1 cellular context compared by ENCODE assay signal in genomic region chr4:140556372-140557085, GRCh38.
TF ChIP-seq lines count a peak whose summit lies in the region.

No MANE protein-coding gene starts in this region.

TF ChIP-seq in SK-N-SH, 30 proteins besides CTCF, POLR2A, EP300 and RAD21 (continued from another document):
- TF ChIP-seq, protein P1, sequence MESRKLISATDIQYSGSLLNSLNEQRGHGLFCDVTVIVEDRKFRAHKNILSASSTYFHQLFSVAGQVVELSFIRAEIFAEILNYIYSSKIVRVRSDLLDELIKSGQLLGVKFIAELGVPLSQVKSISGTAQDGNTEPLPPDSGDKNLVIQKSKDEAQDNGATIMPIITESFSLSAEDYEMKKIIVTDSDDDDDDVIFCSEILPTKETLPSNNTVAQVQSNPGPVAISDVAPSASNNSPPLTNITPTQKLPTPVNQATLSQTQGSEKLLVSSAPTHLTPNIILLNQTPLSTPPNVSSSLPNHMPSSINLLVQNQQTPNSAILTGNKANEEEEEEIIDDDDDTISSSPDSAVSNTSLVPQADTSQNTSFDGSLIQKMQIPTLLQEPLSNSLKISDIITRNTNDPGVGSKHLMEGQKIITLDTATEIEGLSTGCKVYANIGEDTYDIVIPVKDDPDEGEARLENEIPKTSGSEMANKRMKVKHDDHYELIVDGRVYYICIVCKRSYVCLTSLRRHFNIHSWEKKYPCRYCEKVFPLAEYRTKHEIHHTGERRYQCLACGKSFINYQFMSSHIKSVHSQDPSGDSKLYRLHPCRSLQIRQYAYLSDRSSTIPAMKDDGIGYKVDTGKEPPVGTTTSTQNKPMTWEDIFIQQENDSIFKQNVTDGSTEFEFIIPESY (IDR thresholded peaks at IDR 0.05; ENCODE audit: borderline replicate concordance, low read depth) = no peak
- TF ChIP-seq POLR2AphosphoS5 (IDR thresholded peaks at IDR 0.05; ENCODE audit: low read depth, low read length) = no peak
- no peak for TF ChIP-seq FOXM1 (IDR thresholded peaks at IDR 0.05; ENCODE audit: low read depth)
- no peak for TF ChIP-seq GATA2 (CRISPR knock-in tag; IDR thresholded peaks at IDR 0.05)
- no peak for TF ChIP-seq ELF1 (IDR thresholded peaks at IDR 0.05)
- TF ChIP-seq FOXJ3 (CRISPR knock-in tag; IDR thresholded peaks at IDR 0.05) = no peak
- TF ChIP-seq, protein P2, sequence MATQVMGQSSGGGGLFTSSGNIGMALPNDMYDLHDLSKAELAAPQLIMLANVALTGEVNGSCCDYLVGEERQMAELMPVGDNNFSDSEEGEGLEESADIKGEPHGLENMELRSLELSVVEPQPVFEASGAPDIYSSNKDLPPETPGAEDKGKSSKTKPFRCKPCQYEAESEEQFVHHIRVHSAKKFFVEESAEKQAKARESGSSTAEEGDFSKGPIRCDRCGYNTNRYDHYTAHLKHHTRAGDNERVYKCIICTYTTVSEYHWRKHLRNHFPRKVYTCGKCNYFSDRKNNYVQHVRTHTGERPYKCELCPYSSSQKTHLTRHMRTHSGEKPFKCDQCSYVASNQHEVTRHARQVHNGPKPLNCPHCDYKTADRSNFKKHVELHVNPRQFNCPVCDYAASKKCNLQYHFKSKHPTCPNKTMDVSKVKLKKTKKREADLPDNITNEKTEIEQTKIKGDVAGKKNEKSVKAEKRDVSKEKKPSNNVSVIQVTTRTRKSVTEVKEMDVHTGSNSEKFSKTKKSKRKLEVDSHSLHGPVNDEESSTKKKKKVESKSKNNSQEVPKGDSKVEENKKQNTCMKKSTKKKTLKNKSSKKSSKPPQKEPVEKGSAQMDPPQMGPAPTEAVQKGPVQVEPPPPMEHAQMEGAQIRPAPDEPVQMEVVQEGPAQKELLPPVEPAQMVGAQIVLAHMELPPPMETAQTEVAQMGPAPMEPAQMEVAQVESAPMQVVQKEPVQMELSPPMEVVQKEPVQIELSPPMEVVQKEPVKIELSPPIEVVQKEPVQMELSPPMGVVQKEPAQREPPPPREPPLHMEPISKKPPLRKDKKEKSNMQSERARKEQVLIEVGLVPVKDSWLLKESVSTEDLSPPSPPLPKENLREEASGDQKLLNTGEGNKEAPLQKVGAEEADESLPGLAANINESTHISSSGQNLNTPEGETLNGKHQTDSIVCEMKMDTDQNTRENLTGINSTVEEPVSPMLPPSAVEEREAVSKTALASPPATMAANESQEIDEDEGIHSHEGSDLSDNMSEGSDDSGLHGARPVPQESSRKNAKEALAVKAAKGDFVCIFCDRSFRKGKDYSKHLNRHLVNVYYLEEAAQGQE (IDR thresholded peaks at IDR 0.05; ENCODE audit: low read depth, low read length) = no peak
- TF ChIP-seq FOSL2 (IDR thresholded peaks at IDR 0.05; ENCODE audit: borderline replicate concordance, low read depth) = no peak
- TF ChIP-seq RXRA (IDR thresholded peaks at IDR 0.05; ENCODE audit: borderline replicate concordance, low read depth) = no peak
- TF ChIP-seq, protein P3, sequence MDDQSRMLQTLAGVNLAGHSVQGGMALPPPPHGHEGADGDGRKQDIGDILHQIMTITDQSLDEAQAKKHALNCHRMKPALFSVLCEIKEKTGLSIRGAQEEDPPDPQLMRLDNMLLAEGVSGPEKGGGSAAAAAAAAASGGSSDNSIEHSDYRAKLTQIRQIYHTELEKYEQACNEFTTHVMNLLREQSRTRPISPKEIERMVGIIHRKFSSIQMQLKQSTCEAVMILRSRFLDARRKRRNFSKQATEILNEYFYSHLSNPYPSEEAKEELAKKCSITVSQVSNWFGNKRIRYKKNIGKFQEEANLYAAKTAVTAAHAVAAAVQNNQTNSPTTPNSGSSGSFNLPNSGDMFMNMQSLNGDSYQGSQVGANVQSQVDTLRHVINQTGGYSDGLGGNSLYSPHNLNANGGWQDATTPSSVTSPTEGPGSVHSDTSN (IDR thresholded peaks at IDR 0.05) = no peak
- no peak for TF ChIP-seq JUND (IDR thresholded peaks at IDR 0.05)
- TF ChIP-seq SIN3A (IDR thresholded peaks at IDR 0.05; ENCODE audit: borderline replicate concordance, low read depth, low read length) = no peak
- TF ChIP-seq NFIC (IDR thresholded peaks at IDR 0.05; ENCODE audit: borderline replicate concordance) = no peak
